1 cellular context compared by ENCODE assay signal in the genomic region with DNA sequence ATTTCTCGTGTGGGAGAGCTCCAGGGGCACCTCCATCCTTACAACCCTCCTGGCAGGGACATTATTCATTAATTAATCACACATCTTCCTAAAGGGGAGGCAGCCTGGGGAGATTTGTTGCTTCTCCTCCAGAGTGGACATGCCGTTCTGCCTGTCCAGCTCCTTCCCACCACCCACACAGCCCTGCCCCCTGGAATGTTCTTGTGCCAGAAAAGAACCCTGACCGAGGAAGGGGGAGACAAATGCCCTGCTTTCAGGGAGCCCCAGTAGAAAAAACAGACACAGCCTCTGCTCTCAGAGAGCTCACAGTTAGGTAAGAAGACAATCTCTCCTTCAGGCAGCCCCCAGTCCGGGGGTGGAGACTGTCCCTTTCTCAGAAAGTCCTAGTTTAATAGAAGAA.
A peak's percentile ranks its signal among the peaks of the same experiment; 100 is the strongest.
TF ChIP-seq lines count a peak whose summit lies in the region.

No MANE protein-coding gene starts in this region.

TF ChIP-seq in K562, 482 proteins besides CTCF, POLR2A, EP300 and RAD21:
- no peak for TF ChIP-seq HSF4 (CRISPR knock-in tag; IDR thresholded peaks at IDR 0.05; ENCODE audit: borderline replicate concordance)
- peak; percentile 35 for TF ChIP-seq EGR1 (conservative IDR thresholded peaks at IDR 0.05)
